11 cellular contexts compared by ENCODE assay signal in the genomic region with DNA sequence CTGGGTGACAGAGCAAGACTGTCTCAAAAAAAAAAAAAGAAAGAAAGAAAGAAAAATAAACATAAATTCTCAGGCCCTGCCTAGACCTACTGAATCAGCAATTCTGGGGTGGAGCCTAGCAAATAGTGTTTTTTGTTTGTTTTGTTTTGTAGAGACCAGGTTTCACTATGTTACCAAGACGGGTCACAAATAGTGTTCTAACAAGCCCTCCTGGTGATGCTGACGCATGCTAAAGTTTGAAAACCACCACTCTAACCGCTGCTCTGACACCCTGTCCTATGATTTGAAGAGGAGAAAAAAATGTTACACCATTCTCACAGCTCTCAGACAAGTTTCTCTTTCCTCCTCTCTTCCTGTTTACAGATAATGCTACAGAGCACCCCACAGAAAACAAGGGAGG. TPM values are rescaled to one million over a fixed set of nuclear protein-coding genes. Genes with fewer than 3 reads are reported as not detected.
DNase-seq lines count a peak whose midpoint lies in the region; ATAC-seq and TF ChIP-seq lines count a peak whose summit lies in the region.
"Had no signal": no experiment of that assay in that cellular context is flagged by ENCODE, and none has a peak within 500 bp of the region (broad histone marks: within the 10 kb centered on the region; RNA-seq: fewer than 3 reads in every experiment).

No MANE protein-coding gene starts in this region.

- intact Hi-C loops in spleen (cut with DNase I; ENCODE audit: low total_unique reads) (no loop called here), posterior vena cava (cut with DNase I) (no loop called here)

- CTCF ChIA-PET in activated CD4-positive, alpha-beta T cell treated with anti-CD3 and anti-CD28 coated beads, Interleukin-2, amount 10 ng/mL, durations not matched to agents 7 days and 5 days (lab: Charles Lee), result interaction anchor here (0.6 to 1.6 kb wide), 5 partner anchors 11 to 1887 kb away, joined by 3 to 5 read pairs (median 3); a partner anchor contains a TSS

- peak overlapping the region; percentile 91 for H3K4me3 Mint-ChIP-seq in activated CD4-positive, alpha-beta T cell treated with anti-CD3 and anti-CD28 coated beads, Interleukin-2, amount 10 ng/mL, durations not matched to agents 7 days and 5 days
- H3K4me3 Mint-ChIP-seq in chondrocyte (ENCODE audit: unreplicated experiment), result peak overlapping the region; percentile 91

- ATAC-seq in HG03025 (IDR thresholded peaks at IDR 0.05; ENCODE audit: low FRiP score, unreplicated experiment), result no peak
- no peak for ATAC-seq in HG02763 (IDR thresholded peaks at IDR 0.05; ENCODE audit: unreplicated experiment)
- ATAC-seq: gastroesophageal sphincter had no signal

- no peak for TF ChIP-seq POLR2A in spleen (IDR thresholded peaks at IDR 0.05)

- peaks cover 9 to 66% (median 47%) of the 10 kb centered on the region in 6 donors for H3K4me1 ChIP-seq in spleen

- H3K36me3 Mint-ChIP-seq in activated CD4-positive, alpha-beta T cell treated with anti-CD3 and anti-CD28 coated beads, Interleukin-2, amount 10 ng/mL, durations not matched to agents 7 days and 5 days (ENCODE audit: low read depth), result peaks cover 31% of the 10 kb centered on the region
- peaks cover 13% of the 10 kb centered on the region for H3K36me3 Mint-ChIP-seq in chondrocyte (ENCODE audit: low read depth)

- H3K4me3 ChIP-seq in spleen, result peak overlapping the region in 1 of 8 donors; percentile 96

- peaks cover 0 to 46% (median 40%) of the 10 kb centered on the region in 6 donors for H3K36me3 ChIP-seq in spleen

- no peaks in the 10 kb centered on the region for H3K9me3 ChIP-seq in spleen
- H3K9me3 ChIP-seq: gastroesophageal sphincter had no signal

- no peak for TF ChIP-seq CTCF in chondrocyte (IDR thresholded peaks at IDR 0.05)
- no peak for TF ChIP-seq CTCF in spleen (IDR thresholded peaks at IDR 0.05 in 8 of 11, conservative IDR thresholded peaks at IDR 0.05 in 3 of 11)

- no peaks in the 10 kb centered on the region for H3K9me3 Mint-ChIP-seq in activated CD4-positive, alpha-beta T cell treated with anti-CD3 and anti-CD28 coated beads, Interleukin-2, amount 10 ng/mL, durations not matched to agents 7 days and 5 days
- H3K9me3 Mint-ChIP-seq in chondrocyte (ENCODE audit: low read depth), result no peaks in the 10 kb centered on the region

- POLR2A ChIA-PET in activated CD4-positive, alpha-beta T cell treated with anti-CD3 and anti-CD28 coated beads, Interleukin-2, amount 10 ng/mL, durations not matched to agents 7 days and 5 days (lab: Charles Lee), result interaction anchor here (0.6 kb wide), 1 partner anchor 8 kb away, joined by 3 read pairs; a partner anchor contains a TSS

- WGBS in spleen, 5 donors, result 69 to 82% (median 79%) methylated on average over 3 of the region's 3 CpGs

- DNase-seq in activated CD4-positive, alpha-beta T cell treated with anti-CD3 and anti-CD28 coated beads, Interleukin-2, amount 10 ng/mL, durations not matched to agents 7 days and 5 days, result peak; percentile 48
- DNase-seq in activated CD4-positive, alpha-beta T cell treated with anti-CD3 and anti-CD28 coated beads for 1 hour, result no peak
- DNase-seq in T-helper 1 cell (peak; percentile 26 to 88 (median 55)), chondrocyte (ENCODE audit: low spot score) (no peak), spleen (no peak), posterior vena cava (ENCODE audit: low spot score) (no peak)
- DNase-seq: NCI-H2029 treated with DMSO at 0.1 percent for 48 hours had no signal

- H3K4me1 Mint-ChIP-seq in activated CD4-positive, alpha-beta T cell treated with anti-CD3 and anti-CD28 coated beads, Interleukin-2, amount 10 ng/mL, durations not matched to agents 7 days and 5 days, result peaks cover 51% of the 10 kb centered on the region
- peaks cover 22% of the 10 kb centered on the region for H3K4me1 Mint-ChIP-seq in chondrocyte (ENCODE audit: low read depth)

- peak overlapping the region; percentile 80 to 94 (median 90) for H3K27ac ChIP-seq in spleen
- H3K27ac ChIP-seq: SK-N-MC had no signal

- no peaks in the 10 kb centered on the region for H3K27me3 Mint-ChIP-seq in activated CD4-positive, alpha-beta T cell treated with anti-CD3 and anti-CD28 coated beads, Interleukin-2, amount 10 ng/mL, durations not matched to agents 7 days and 5 days
- no peaks in the 10 kb centered on the region for H3K27me3 Mint-ChIP-seq in chondrocyte (ENCODE audit: low read depth)

- H3K27me3 ChIP-seq in spleen (replicated peaks in 1 of 7), result no peaks in the 10 kb centered on the region
- H3K27me3 ChIP-seq: gastroesophageal sphincter had no signal

- H3K27ac Mint-ChIP-seq in activated CD4-positive, alpha-beta T cell treated with anti-CD3 and anti-CD28 coated beads, Interleukin-2, amount 10 ng/mL, durations not matched to agents 7 days and 5 days, result peak overlapping the region; percentile 88
- H3K27ac Mint-ChIP-seq in chondrocyte (ENCODE audit: unreplicated experiment), result peak overlapping the region; percentile 59

RNA-seq across cellular contexts. Expression of a gene that starts 1.5 kb away (rescaled TPM):
- total RNA-seq in activated CD4-positive, alpha-beta T cell treated with anti-CD3 and anti-CD28 coated beads, Interleukin-2, amount 10 ng/mL, durations not matched to agents 7 days and 5 days, result 10 to 100 TPM; 46.9 to 51.9 TPM
- 23.9 to 25.4 TPM (median 24.8 TPM) in 3 replicates for total RNA-seq in chondrocyte
- 10 to 100 TPM; 24.4 to 46.1 (median 32.2) TPM for total RNA-seq in spleen
- 10 to 100 TPM; 27.2 to 42.3 (median 36.2) TPM for polyA plus RNA-seq in spleen
- 10 to 100 TPM; 23.9 to 28.6 TPM for total RNA-seq in posterior vena cava

RNA-seq across cellular contexts. Expression of a gene that starts 1.6 kb away (rescaled TPM):
- total RNA-seq in activated CD4-positive, alpha-beta T cell treated with anti-CD3 and anti-CD28 coated beads, Interleukin-2, amount 10 ng/mL, durations not matched to agents 7 days and 5 days, result 1 to 10 TPM in 1 of 2 experiments, under 1 TPM in 1; 0.79 to 1.4 TPM
- total RNA-seq in chondrocyte (0.35 to 0.65 TPM in 2 of 3 replicates, not detected in the other), spleen (1 to 10 TPM in 3 of 7 donors, under 1 TPM in 4; 0.42 to 1.3 (median 0.66) TPM), posterior vena cava (not detected)
- 1 to 10 TPM; 1.0 to 1.4 (median 1.2) TPM for polyA plus RNA-seq in spleen

RNA-seq across cellular contexts. Expression of a gene that starts 8.3 kb away (rescaled TPM):
- total RNA-seq in activated CD4-positive, alpha-beta T cell treated with anti-CD3 and anti-CD28 coated beads, Interleukin-2, amount 10 ng/mL, durations not matched to agents 7 days and 5 days, result 10 to 100 TPM; 40.8 to 43.8 TPM
- total RNA-seq in chondrocyte, result 17.4 to 28.1 TPM (median 20.3 TPM) in 3 replicates
- 10 to 100 TPM; 17.3 to 33.3 (median 23.0) TPM for total RNA-seq in spleen
- polyA plus RNA-seq in spleen, result 10 to 100 TPM in 2 of 3 donors, 1 to 10 TPM in 1; 7.7 to 17.7 (median 10.7) TPM
- 1 to 10 TPM; 6.4 to 9.8 TPM for total RNA-seq in posterior vena cava

RNA-seq across cellular contexts. Expression of a gene that starts 11.2 kb away (rescaled TPM):
- 10 to 100 TPM; 26.8 to 33.2 TPM for total RNA-seq in activated CD4-positive, alpha-beta T cell treated with anti-CD3 and anti-CD28 coated beads, Interleukin-2, amount 10 ng/mL, durations not matched to agents 7 days and 5 days
- 14.9 to 32.9 TPM (median 15.7 TPM) in 3 replicates for total RNA-seq in chondrocyte
- 10 to 100 TPM; 37.5 to 59.4 (median 49.0) TPM for total RNA-seq in spleen
- polyA plus RNA-seq in spleen, result 10 to 100 TPM; 38.9 to 58.0 (median 50.4) TPM
- 10 to 100 TPM; 13.3 to 17.8 TPM for total RNA-seq in posterior vena cava

RNA-seq across cellular contexts. Expression of a gene that starts 21.1 kb away (rescaled TPM):
- total RNA-seq in activated CD4-positive, alpha-beta T cell treated with anti-CD3 and anti-CD28 coated beads, Interleukin-2, amount 10 ng/mL, durations not matched to agents 7 days and 5 days, result not detected
- total RNA-seq in chondrocyte, result 0.05 to 0.15 TPM (median 0.08 TPM) in 3 replicates
- 1 to 10 TPM in 5 of 7 donors, under 1 TPM in 2; 0.19 to 3.0 (median 2.0) TPM for total RNA-seq in spleen
- under 1 TPM; 0.11 to 0.90 (median 0.27) TPM for polyA plus RNA-seq in spleen
- total RNA-seq in posterior vena cava, result under 1 TPM; 0.19 to 0.48 TPM

Comparison
In these comparisons a context has a peak if more than half of its experiments do, and no peak if none do; other contexts are left out.
1. DNase-seq: peak in activated CD4-positive, alpha-beta T cell treated with anti-CD3 and anti-CD28 coated beads, Interleukin-2, amount 10 ng/mL, durations not matched to agents 7 days and 5 days (single experiment) and T-helper 1 cell (5 of 5); none in activated CD4-positive, alpha-beta T cell treated with anti-CD3 and anti-CD28 coated beads for 1 hour (single experiment), chondrocyte (single experiment), spleen (single experiment) and posterior vena cava (single experiment).